9 cellular contexts compared by ENCODE assay signal in genomic region chr10:14571866-14572507, GRCh38.
DNase-seq lines count a peak whose midpoint lies in the region; FAIRE-seq and TF ChIP-seq lines count a peak whose summit lies in the region.
"Had no signal": no experiment of that assay in that cellular context is flagged by ENCODE, and none has a peak within 500 bp of the region (broad histone marks: within the 10 kb centered on the region; RNA-seq: fewer than 3 reads in every experiment).

No MANE protein-coding gene starts in this region.

- peak overlapping the region; percentile 82 for H3K27ac ChIP-seq in CD4-positive, alpha-beta memory T cell (ENCODE audit: low read depth, low read length)
- H3K27ac ChIP-seq in GM23248: no peak overlapping the region
- peak overlapping the region; percentile 69 for H3K27ac ChIP-seq in SJSA1
- H3K27ac ChIP-seq in mucosa of rectum (ENCODE audit: low read depth in 2 of 2, low read length in 2 of 2): peak overlapping the region; percentile 70 to 84

- H3K27ac Mint-ChIP-seq in CD4-positive, alpha-beta memory T cell: peak overlapping the region; percentile 94 to 100 (median 97)

- peaks cover 0 to 2% (median 0%) of the 10 kb centered on the region in 8 donors for H3K9me3 Mint-ChIP-seq in CD4-positive, alpha-beta memory T cell

- peak overlapping the region; percentile 90 to 98 (median 94) for H3K4me3 Mint-ChIP-seq in CD4-positive, alpha-beta memory T cell

- POLR2A ChIA-PET in CD4-positive, alpha-beta memory T cell (lab: Charles Lee; ENCODE audit: partially characterized antibody): interaction anchor here (0.5 to 21.2 kb wide), 12 partner anchors 11 to 306 kb away, joined by 3 to 640 read pairs (median 5); partner anchors contain the start of genes CDNF, HSPA14 and MSANTD7

- CTCF ChIA-PET in CD4-positive, alpha-beta memory T cell (lab: Charles Lee; ENCODE audit: partially characterized antibody): interaction anchor here (1.8 to 4.3 kb wide), 2 partner anchors 11 to 16 kb away, joined by 4 to 26 read pairs; no protein-coding TSS in a partner anchor

- H3K9me3 ChIP-seq in CD4-positive, alpha-beta memory T cell (ENCODE audit: control insufficient read depth in 1 of 2, low read length in 2 of 2): no peaks in the 10 kb centered on the region
- H3K9me3 ChIP-seq in GM23248 (ENCODE audit: low read depth) (no peaks in the 10 kb centered on the region), SJSA1 (replicated peaks) (no peaks in the 10 kb centered on the region), mucosa of rectum (ENCODE audit: control insufficient read depth in 2 of 2, low read length in 2 of 2) (no peaks in the 10 kb centered on the region)
- H3K9me3 ChIP-seq: heart right ventricle had no signal

- intact Hi-C loops in CD4-positive, alpha-beta memory T cell (cut with micrococcal nuclease): loop anchor here (1.0 kb wide), 3 partner anchors 11 to 76 kb away; no protein-coding TSS in a partner anchor

- peaks cover 22 to 70% of the 10 kb centered on the region in 2 donors for H3K36me3 Mint-ChIP-seq in CD4-positive, alpha-beta memory T cell

- H3K4me3 ChIP-seq in CD4-positive, alpha-beta memory T cell (ENCODE audit: low read length in 2 of 2): peak overlapping the region; percentile 70 to 75
- H3K4me3 ChIP-seq in GM23248 (no peak overlapping the region), SJSA1 (no peak overlapping the region), bronchial epithelial cell (ENCODE audit: low read depth, low read length) (no peak overlapping the region), mucosa of rectum (ENCODE audit: low read length in 2 of 2) (peak overlapping the region in 1 of 2 donors; percentile 35)

- 72 to 75% methylated on average over 10 of the region's 10 CpGs for WGBS in GM23248 (ENCODE audit: low coverage in 1 of 2, low lambda C conversion rate in 2 of 2, missing lambda C conversion rate in 2 of 2), 2 experiments

- FAIRE-seq in bronchial epithelial cell (lab: Jason Lieb, UNC) (peak; percentile 86), RCC 7860 (lab: Jason Lieb, UNC) (no peak)

- no peaks in the 10 kb centered on the region for H3K9me2 ChIP-seq in GM23248 (ENCODE audit: insufficient read depth)

- peak; percentile 86 to 91 (median 89) for DNase-seq in CD4-positive, alpha-beta memory T cell
- DNase-seq in GM23248 (peak; percentile 42), SJSA1 (ENCODE audit: low read depth in 1 of 2, low spot score in 2 of 2) (peak in 1 of 2 experiments; percentile 67), bronchial epithelial cell (ENCODE audit: low read depth) (peak; percentile 96), NCI-H1417 (lab: John Stamatoyannopoulos, UW) (no peak), cortex of kidney (lab: John Stamatoyannopoulos, UW) (no peak), RCC 7860 (ENCODE audit: low spot score) (no peak)
- DNase-seq: heart right ventricle had no signal

- peaks cover 34% of the 10 kb centered on the region; the same call in 1 of the 2 replicates for H3K79me2 ChIP-seq in GM23248 (ENCODE audit: insufficient read depth)

- H2AFZ ChIP-seq in GM23248: no peak overlapping the region

- peaks cover 58 to 97% (median 79%) of the 10 kb centered on the region in 4 donors for H3K4me1 Mint-ChIP-seq in CD4-positive, alpha-beta memory T cell

- in situ Hi-C loops in GM23248 (cut with MboI): no loop called here

- H3K27me3 ChIP-seq in CD4-positive, alpha-beta memory T cell (ENCODE audit: insufficient read depth, low read length): no peaks in the 10 kb centered on the region
- H3K27me3 ChIP-seq in GM23248 (replicated peaks; ENCODE audit: insufficient read depth) (no peaks in the 10 kb centered on the region), SJSA1 (replicated peaks) (no peaks in the 10 kb centered on the region), bronchial epithelial cell (ENCODE audit: control insufficient read depth, insufficient read depth, low read length) (no peaks in the 10 kb centered on the region), mucosa of rectum (ENCODE audit: control insufficient read depth in 2 of 2, insufficient read depth in 2 of 2, low read length in 2 of 2) (no peaks in the 10 kb centered on the region)
- H3K27me3 ChIP-seq: heart right ventricle had no signal

- H3K36me3 ChIP-seq in CD4-positive, alpha-beta memory T cell (ENCODE audit: insufficient read depth, low read length): peaks cover 12% of the 10 kb centered on the region
- H3K36me3 ChIP-seq in GM23248 (ENCODE audit: low read depth) (no peaks in the 10 kb centered on the region), SJSA1 (peaks cover 23% of the 10 kb centered on the region), bronchial epithelial cell (ENCODE audit: control insufficient read depth, insufficient read depth, low read length) (peaks cover 2% of the 10 kb centered on the region), mucosa of rectum (ENCODE audit: control insufficient read depth in 2 of 2, insufficient read depth in 2 of 2, low read length in 2 of 2) (peaks cover 2 to 14% of the 10 kb centered on the region in 2 donors)

- H3K27me3 Mint-ChIP-seq in CD4-positive, alpha-beta memory T cell: no peaks in the 10 kb centered on the region

- no peak overlapping the region for H3K9ac ChIP-seq in GM23248
- H3K9ac ChIP-seq in mucosa of rectum (ENCODE audit: low read depth in 1 of 2, low read length in 2 of 2): peak overlapping the region; percentile 20 to 63

- H3K4me1 ChIP-seq in CD4-positive, alpha-beta memory T cell (ENCODE audit: insufficient read depth, low read length): peaks cover 93% of the 10 kb centered on the region
- no peaks in the 10 kb centered on the region for H3K4me1 ChIP-seq in GM23248 (ENCODE audit: insufficient read depth)
- H3K4me1 ChIP-seq in SJSA1 (replicated peaks): peaks cover 36% of the 10 kb centered on the region
- peaks cover 19 to 26% of the 10 kb centered on the region in 2 donors for H3K4me1 ChIP-seq in mucosa of rectum (ENCODE audit: control insufficient read depth in 2 of 2, insufficient read depth in 2 of 2, low read length in 2 of 2)

- TF ChIP-seq CTCF in bronchial epithelial cell (IDR thresholded peaks at IDR 0.05; ENCODE audit: insufficient read depth, low read length, severe bottlenecking): no peak

- no peaks in the 10 kb centered on the region for H3F3A ChIP-seq in GM23248 (ENCODE audit: insufficient read depth)

- H4K20me1 ChIP-seq in GM23248 (ENCODE audit: insufficient read depth): no peaks in the 10 kb centered on the region

- H3K4me2 ChIP-seq in GM23248 (ENCODE audit: unreplicated experiment): no peak overlapping the region

Comparison
In these comparisons a context has a peak if more than half of its experiments do, and no peak if none do; other contexts are left out.
1. DNase-seq: peak in CD4-positive, alpha-beta memory T cell (5 of 5), GM23248 (single experiment) and bronchial epithelial cell (single experiment); none in NCI-H1417 (0 of 3), cortex of kidney (single experiment) and RCC 7860 (single experiment).
2. H3K4me3 ChIP-seq: peak in CD4-positive, alpha-beta memory T cell (2 of 2); none in GM23248 (single experiment), SJSA1 (single experiment) and bronchial epithelial cell (single experiment).